In the genomic region with DNA sequence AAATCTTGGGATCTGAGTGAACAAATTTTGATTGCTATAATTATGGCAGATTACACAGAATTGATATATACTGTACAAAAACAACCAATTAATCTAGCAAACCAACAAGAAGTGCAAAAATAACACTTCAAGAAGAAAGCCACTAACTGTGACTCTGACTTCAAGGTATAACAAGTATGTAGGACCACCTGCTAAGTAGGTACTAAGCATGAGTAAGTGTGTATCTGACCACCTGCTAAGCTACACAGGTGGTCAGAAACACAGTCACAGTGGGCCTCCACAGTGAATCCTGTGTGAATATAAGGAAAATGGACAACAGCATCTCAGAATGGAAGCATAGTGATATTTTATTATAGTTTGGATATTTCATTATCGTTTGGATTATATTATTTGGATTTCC, we compare ENCODE assay signal across 18 cellular contexts. TPM values are rescaled to one million over a fixed set of nuclear protein-coding genes. Genes with fewer than 3 reads are reported as not detected.
"Had no signal": no experiment of that assay in that cellular context is flagged by ENCODE, and none has a peak within 500 bp of the region (broad histone marks: within the 10 kb centered on the region; RNA-seq: fewer than 3 reads in every experiment).

No MANE protein-coding gene starts in this region.

- H3K36me3 Mint-ChIP-seq: naive thymus-derived CD4-positive, alpha-beta T cell had no signal

- H3K4me3 Mint-ChIP-seq: naive thymus-derived CD4-positive, alpha-beta T cell had no signal

- H3K36me3 ChIP-seq: esophagus muscularis mucosa, gastroesophageal sphincter, heart left ventricle, left lung, lower lobe of right lung had no signal

- ATAC-seq: foreskin keratinocyte; gastroesophageal sphincter; heart left ventricle; left cardiac atrium; left lung; left ventricle myocardium superior; lower lobe of right lung; naive thymus-derived CD4-positive, alpha-beta T cell had no signal

- H2AFZ ChIP-seq: hepatocyte had no signal

- H3K4me1 ChIP-seq: esophagus muscularis mucosa, foreskin keratinocyte, gastroesophageal sphincter, heart left ventricle, left lung, lower lobe of right lung had no signal

- H3K9me3 ChIP-seq: esophagus muscularis mucosa, gastroesophageal sphincter, heart left ventricle, left lung, lower lobe of right lung had no signal

- H3K4me1 Mint-ChIP-seq: naive thymus-derived CD4-positive, alpha-beta T cell had no signal

- H3K27me3 ChIP-seq: dorsolateral prefrontal cortex, esophagus muscularis mucosa, foreskin keratinocyte, gastroesophageal sphincter, heart left ventricle, hepatocyte, left lung had no signal

- H3K4me2 ChIP-seq: hepatocyte had no signal

- DNase-seq: dermis blood vessel endothelial cell; dorsolateral prefrontal cortex; effector CD4-positive, alpha-beta T cell; effector memory CD4-positive, alpha-beta T cell; foreskin keratinocyte; heart left ventricle; hypothalamus; left cardiac atrium; left lung; left ventricle myocardium superior; lower lobe of right lung; mesenchymal stem cell; midbrain; naive thymus-derived CD4-positive, alpha-beta T cell had no signal

- H3K79me2 ChIP-seq: hepatocyte had no signal

- H3K27ac ChIP-seq: coronary artery, dorsolateral prefrontal cortex, esophagus muscularis mucosa, foreskin keratinocyte, gastroesophageal sphincter, heart left ventricle, hepatocyte, left lung, lower lobe of right lung had no signal

- H3K27ac Mint-ChIP-seq: naive thymus-derived CD4-positive, alpha-beta T cell had no signal

- H3K4me3 ChIP-seq: coronary artery, dorsolateral prefrontal cortex, esophagus muscularis mucosa, gastroesophageal sphincter, heart left ventricle, hepatocyte, left lung, lower lobe of right lung had no signal

RNA-seq across cellular contexts. Expression of a gene that starts 14.8 kb away (rescaled TPM):
- polyA plus RNA-seq: naive thymus-derived CD4-positive, alpha-beta T cell had no signal
